Comparison of ENCODE assay signal across 8 cellular contexts in genomic region chr3:105367063-105367405, GRCh38. TPM values are rescaled to one million over a fixed set of nuclear protein-coding genes. Genes with fewer than 3 reads are reported as not detected.
DNase-seq lines count a peak whose midpoint lies in the region; ATAC-seq and TF ChIP-seq lines count a peak whose summit lies in the region.

No MANE protein-coding gene starts in this region.

- no peaks in the 10 kb centered on the region for H4K20me1 ChIP-seq in GM23338 (replicated peaks; ENCODE audit: insufficient read depth)

- no peak overlapping the region for H3K27ac ChIP-seq in GM23338 (ENCODE audit: low read depth)
- peak overlapping the region; percentile 11 for H3K27ac ChIP-seq in mesodermal cell (ENCODE audit: low read depth, low read length, severe bottlenecking)

- peaks cover 30% of the 10 kb centered on the region for H3K4me1 Mint-ChIP-seq in GM23338
- H3K4me1 Mint-ChIP-seq in stimulated activated naive CD8-positive, alpha-beta T cell treated with anti-CD3 and anti-CD28 coated beads, Interleukin-15, amount 100 ng/mL, for 72 hours, result peaks cover 32% of the 10 kb centered on the region

- peak overlapping the region; percentile 79 for H3K4me3 ChIP-seq in GM23338
- peak overlapping the region; percentile 65 for H3K4me3 ChIP-seq in mesodermal cell (ENCODE audit: extremely low read depth, insufficient read depth, low read length, poor library complexity, severe bottlenecking)

- H3F3A ChIP-seq in GM23338 (replicated peaks; ENCODE audit: low read depth), result no peaks in the 10 kb centered on the region

- H3K36me3 ChIP-seq in GM23338 (ENCODE audit: insufficient read depth) (no peaks in the 10 kb centered on the region), mesodermal cell (ENCODE audit: control insufficient read depth, insufficient read depth, low read length) (no peaks in the 10 kb centered on the region)

- no peaks in the 10 kb centered on the region for H3K9me3 Mint-ChIP-seq in GM23338
- H3K9me3 Mint-ChIP-seq in stimulated activated naive CD8-positive, alpha-beta T cell treated with anti-CD3 and anti-CD28 coated beads, Interleukin-15, amount 100 ng/mL, for 72 hours, result no peaks in the 10 kb centered on the region

- no peak overlapping the region for H3K27ac Mint-ChIP-seq in GM23338
- H3K27ac Mint-ChIP-seq in stimulated activated naive CD8-positive, alpha-beta T cell treated with anti-CD3 and anti-CD28 coated beads, Interleukin-15, amount 100 ng/mL, for 72 hours, result peak overlapping the region; percentile 95 to 100

- no peaks in the 10 kb centered on the region for H3K9me2 ChIP-seq in GM23338 (ENCODE audit: insufficient read depth)

- H3K4me3 Mint-ChIP-seq in GM23338, result peak overlapping the region; percentile 92
- peak overlapping the region; percentile 89 to 92 for H3K4me3 Mint-ChIP-seq in stimulated activated naive CD8-positive, alpha-beta T cell treated with anti-CD3 and anti-CD28 coated beads, Interleukin-15, amount 100 ng/mL, for 72 hours

- H3K27me3 ChIP-seq in GM23338 (ENCODE audit: insufficient read depth), result peaks cover 40% of the 10 kb centered on the region

- ATAC-seq in GM23338, result peak; percentile 1
- peak; percentile 10 for ATAC-seq in stimulated activated naive CD8-positive, alpha-beta T cell treated with anti-CD3 and anti-CD28 coated beads, Interleukin-15, amount 100 ng/mL, for 72 hours

- no peaks in the 10 kb centered on the region for H3K9me3 ChIP-seq in mesodermal cell (ENCODE audit: control insufficient read depth, low read length)

- H3K4me1 ChIP-seq in GM23338 (ENCODE audit: insufficient read depth) (peaks cover 8% of the 10 kb centered on the region), mesodermal cell (ENCODE audit: control insufficient read depth, insufficient read depth, low read length, poor library complexity, severe bottlenecking) (peaks cover 33% of the 10 kb centered on the region)

- DNase-seq in AG20443 (ENCODE audit: low spot score) (peak; percentile 24), GM23338 (ENCODE audit: low spot score) (peak; percentile 23), T-helper 9 cell (peak; percentile 20), ecto neural progenitor cell (ENCODE audit: low spot score) (peak; percentile 66), amniotic stem cell (lab: John Stamatoyannopoulos, UW) (no peak), NCI-H2107 treated with DMSO at 0.1 percent for 48 hours (lab: John Stamatoyannopoulos, UW; ENCODE audit: unreplicated experiment) (no peak)
- peak; percentile 61 to 64 for DNase-seq in stimulated activated naive CD8-positive, alpha-beta T cell treated with anti-CD3 and anti-CD28 coated beads, Interleukin-15, amount 100 ng/mL, for 72 hours

- H3K36me3 Mint-ChIP-seq in GM23338 (ENCODE audit: low read depth), result no peaks in the 10 kb centered on the region

- peaks cover 23% of the 10 kb centered on the region for H3K27me3 Mint-ChIP-seq in GM23338 (ENCODE audit: insufficient read depth, low read depth, poor library complexity)
- peaks cover 16% of the 10 kb centered on the region for H3K27me3 Mint-ChIP-seq in stimulated activated naive CD8-positive, alpha-beta T cell treated with anti-CD3 and anti-CD28 coated beads, Interleukin-15, amount 100 ng/mL, for 72 hours

- TF ChIP-seq CTCF in GM23338 (conservative IDR thresholded peaks at IDR 0.05; ENCODE audit: low read depth in 2 of 2), result no peak

- H2AFZ ChIP-seq in GM23338, result peak overlapping the region; percentile 52

- peak overlapping the region; percentile 93 for H3K4me2 ChIP-seq in GM23338

- H3K79me2 ChIP-seq in GM23338 (replicated peaks; ENCODE audit: insufficient read depth), result peaks cover 23% of the 10 kb centered on the region

- WGBS in mesodermal cell (ENCODE audit: insufficient coverage in 2 of 2), 2 experiments, result 0 to 2% methylated on average over 26 of the region's 29 CpGs

TF ChIP-seq in GM23338, 12 proteins besides CTCF, POLR2A, EP300 and RAD21:
- no peak for TF ChIP-seq ETS1 (IDR thresholded peaks at IDR 0.05)
- peak; percentile 17 for TF ChIP-seq EZH2 (IDR thresholded peaks at IDR 0.05; ENCODE audit: low read depth, unreplicated experiment)
- no peak for TF ChIP-seq JUNB (IDR thresholded peaks at IDR 0.05; ENCODE audit: unreplicated experiment)
- no peak for TF ChIP-seq EZH2phosphoT487 (IDR thresholded peaks at IDR 0.05; ENCODE audit: unreplicated experiment)

RNA-seq across cellular contexts. Expression of gene ALCAM, which starts 0.3 kb away (rescaled TPM):
- total RNA-seq in GM23338 (2014; rRNA removed; shearing (Covaris generic)), result 29.7 and 36.0 TPM in 2 replicates
- 11.3 and 14.2 TPM in 2 replicates for polyA plus RNA-seq in GM23338 (2016; fragmentation: Nextera tagmentation; extraction: Ambion mirVana)
- 77.3 TPM for polyA plus RNA-seq in mesodermal cell (2013, experiment 1 of 2)
- 98.1 TPM for polyA plus RNA-seq in mesodermal cell (2013, experiment 2 of 2)

Comparison
In these comparisons a context has a peak if more than half of its experiments do, and no peak if none do; other contexts are left out.
1. DNase-seq: peak in AG20443 (single experiment), GM23338 (single experiment), T-helper 9 cell (single experiment), ecto neural progenitor cell (single experiment) and stimulated activated naive CD8-positive, alpha-beta T cell treated with anti-CD3 and anti-CD28 coated beads, Interleukin-15, amount 100 ng/mL, for 72 hours (2 of 2); none in amniotic stem cell (single experiment) and NCI-H2107 treated with DMSO at 0.1 percent for 48 hours (single experiment).